Comparison of ENCODE assay signal across 8 cellular contexts in genomic region chr15:31364301-31365031, GRCh38. TPM values are rescaled to one million over a fixed set of nuclear protein-coding genes. Genes with fewer than 3 reads are reported as not detected.
DNase-seq lines count a peak whose midpoint lies in the region; ATAC-seq and TF ChIP-seq lines count a peak whose summit lies in the region.

No MANE protein-coding gene starts in this region.

- intact Hi-C loops in sigmoid colon (cut with DNase I): loop anchor here (1.0 to 5.0 kb wide), 2 partner anchors 37 to 73 kb away; no protein-coding TSS in a partner anchor

- no peaks in the 10 kb centered on the region for H3K9me3 ChIP-seq in sigmoid colon

- no peak for TF ChIP-seq CTCF in sigmoid colon (IDR thresholded peaks at IDR 0.05)

- H3K27me3 ChIP-seq in sigmoid colon: no peaks in the 10 kb centered on the region

- TF ChIP-seq POLR2A in sigmoid colon (IDR thresholded peaks at IDR 0.05): no peak

- DNase-seq in HPDE6-E6E7 (ENCODE audit: extremely low spot score) (peak; percentile 67), RPMI7951 (ENCODE audit: low read depth) (peak; percentile 47), epithelial cell of prostate (ENCODE audit: low read depth, low spot score) (peak; percentile 16), sigmoid colon (no peak), SIG-M5 (lab: John Stamatoyannopoulos, UW) (no peak)
- no peak for DNase-seq in effector CD4-positive, alpha-beta T cell

- TF ChIP-seq EP300 in sigmoid colon (IDR thresholded peaks at IDR 0.05): no peak

- H3K36me3 ChIP-seq in sigmoid colon: no peaks in the 10 kb centered on the region

- ATAC-seq in GM19467 (IDR thresholded peaks at IDR 0.05; ENCODE audit: unreplicated experiment) (no peak), HG02885 (IDR thresholded peaks at IDR 0.05; ENCODE audit: poor library complexity, unreplicated experiment) (no peak)

- H3K27ac ChIP-seq in epithelial cell of prostate (peak overlapping the region; percentile 13), sigmoid colon (peak overlapping the region; percentile 81 to 92 (median 84))

- H3K4me1 ChIP-seq in sigmoid colon: peaks cover 0 to 81% (median 72%) of the 10 kb centered on the region in 4 donors

- no peak overlapping the region for H3K4me3 ChIP-seq in sigmoid colon

- WGBS in sigmoid colon, 2 donors: 54 to 62% methylated on average over 10 of the region's 10 CpGs

RNA-seq across cellular contexts. Expression of gene KLF13, which starts 37.8 kb away (rescaled TPM):
- total RNA-seq in RPMI7951 (2014; rRNA removed; shearing (Covaris generic)): 60.3 and 75.6 TPM in 2 replicates
- total RNA-seq in sigmoid colon: 10 to 100 TPM; 18.7 to 28.0 (median 24.5) TPM
- 10 to 100 TPM; 23.4 to 71.9 (median 48.6) TPM for polyA plus RNA-seq in sigmoid colon

Comparison
In these comparisons a context has a peak if more than half of its experiments do, and no peak if none do; other contexts are left out.
1. DNase-seq: peak in HPDE6-E6E7 (single experiment), RPMI7951 (single experiment) and epithelial cell of prostate (single experiment); none in sigmoid colon (single experiment), SIG-M5 (single experiment) and effector CD4-positive, alpha-beta T cell (single experiment).